Comparison of ENCODE assay signal across 1 cellular context in genomic region chr2:68371581-68371980, GRCh38.
TF ChIP-seq lines count a peak whose summit lies in the region.

No MANE protein-coding gene starts in this region.

TF ChIP-seq in K562, 482 proteins besides CTCF, POLR2A, EP300 and RAD21:
- 0 out of 2 replicates have a peak, but pooled peaks have one; percentile 49 for TF ChIP-seq L3MBTL2 (IDR thresholded peaks at IDR 0.05)
- peak; percentile 94 for TF ChIP-seq C11orf30 (IDR thresholded peaks at IDR 0.05; ENCODE audit: low read depth)
- TF ChIP-seq ATF3 (IDR thresholded peaks at IDR 0.05), result 0 out of 2 replicates have a peak, but pooled peaks have one; percentile 23
- TF ChIP-seq ATF3 (CRISPR knock-in tag; conservative IDR thresholded peaks at IDR 0.05), result no peak
- TF ChIP-seq ZNF316 (IDR thresholded peaks at IDR 0.05), result peak; percentile 96
- TF ChIP-seq ARID1B (IDR thresholded peaks at IDR 0.05), result peak; percentile 19; the same call in 1 of the 2 replicates
- no peak for TF ChIP-seq FOXK1 (CRISPR knock-in tag; IDR thresholded peaks at IDR 0.05; ENCODE audit: borderline replicate concordance)
- TF ChIP-seq SMARCE1 (IDR thresholded peaks at IDR 0.05), result 0 out of 2 replicates have a peak, but pooled peaks have one; percentile 15
- peak; percentile 96 for TF ChIP-seq NFE2 (IDR thresholded peaks at IDR 0.05; ENCODE audit: low read depth)
- peak; percentile 100 for TF ChIP-seq ZNF75A (CRISPR knock-in tag; IDR thresholded peaks at IDR 0.05)
- TF ChIP-seq ZNF592 (IDR thresholded peaks at IDR 0.05), result 0 out of 2 replicates have a peak, but pooled peaks have one; percentile 40
- TF ChIP-seq RFX7 (CRISPR knock-in tag; IDR thresholded peaks at IDR 0.05), result no peak
- no peak for TF ChIP-seq ZNF699 (CRISPR knock-in tag; IDR thresholded peaks at IDR 0.05; ENCODE audit: insufficient replicate concordance)
- TF ChIP-seq MGA (IDR thresholded peaks at IDR 0.05), result peak; percentile 26; the same call in 1 of the 2 replicates
- TF ChIP-seq ZSCAN29 (IDR thresholded peaks at IDR 0.05), result no peak
- TF ChIP-seq MAFG (tag; conservative IDR thresholded peaks at IDR 0.05), result peak; percentile 90
- peak; percentile 46; the same call in 1 of the 2 replicates for TF ChIP-seq NFE2L1 (tag; IDR thresholded peaks at IDR 0.05; ENCODE audit: borderline replicate concordance, low read depth)
- peak; percentile 82; the same call in 1 of the 2 replicates for TF ChIP-seq MAFK (IDR thresholded peaks at IDR 0.05; ENCODE audit: low read length)
- TF ChIP-seq MAFF (IDR thresholded peaks at IDR 0.05; ENCODE audit: low read length), result peak; percentile 85
- TF ChIP-seq BACH1 (tag; IDR thresholded peaks at IDR 0.05), result peak; percentile 67; the same call in 1 of the 2 replicates
- TF ChIP-seq TFAP4 (CRISPR knock-in tag; IDR thresholded peaks at IDR 0.05; ENCODE audit: borderline replicate concordance), result no peak
- peak; percentile 37 for TF ChIP-seq MEIS2 (IDR thresholded peaks at IDR 0.05; ENCODE audit: partially characterized antibody)
- TF ChIP-seq BCOR (IDR thresholded peaks at IDR 0.05), result no peak
- TF ChIP-seq PKNOX1 (IDR thresholded peaks at IDR 0.05), result peak; percentile 58; the same call in 1 of the 2 replicates
- TF ChIP-seq ZNF384 (IDR thresholded peaks at IDR 0.05; ENCODE audit: low read depth, low read length), result peak; percentile 62
- TF ChIP-seq FOSL1 (tag; conservative IDR thresholded peaks at IDR 0.05), result peak; percentile 58
